ENCODE assay signal across 1 cellular context in genomic region chr17:82575822-82576221, GRCh38.
TF ChIP-seq lines count a peak whose summit lies in the region.

No MANE protein-coding gene starts in this region.

TF ChIP-seq in HepG2, 621 proteins besides CTCF, POLR2A, EP300 and RAD21:
- TF ChIP-seq AGO2 (optimal IDR thresholded peaks at IDR 0.05; ENCODE audit: low read depth, low read length), result peak; percentile 58
